11 cellular contexts compared by ENCODE assay signal in the genomic region with DNA sequence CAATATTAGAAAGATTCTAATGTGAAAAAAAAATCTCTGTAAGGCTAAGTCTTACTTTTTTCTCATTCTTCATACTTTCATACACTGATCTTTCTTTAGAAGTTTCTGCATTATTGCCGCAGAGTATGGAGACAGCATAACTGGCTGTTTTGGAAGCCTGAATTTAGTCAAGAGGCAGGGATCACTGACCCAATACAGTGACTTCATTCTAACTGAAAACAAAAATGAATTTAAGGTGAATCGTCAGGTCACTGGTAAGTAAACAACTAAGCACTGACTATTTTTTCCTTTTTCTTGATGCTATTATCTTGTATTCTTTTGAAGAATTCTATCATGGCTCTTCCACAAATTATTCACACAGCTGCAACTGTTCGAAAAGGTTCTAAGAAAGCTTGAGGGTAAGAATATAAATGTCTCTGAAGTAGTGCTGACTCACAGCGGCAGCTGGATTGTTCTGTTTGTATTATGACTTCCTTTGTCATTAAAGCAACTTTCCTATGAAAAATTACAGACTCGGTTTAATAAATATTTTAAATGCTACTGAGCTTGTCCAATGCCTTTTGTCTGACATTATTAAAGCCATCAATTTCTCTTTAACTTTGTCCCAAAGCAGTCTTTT.
DNase-seq lines count a peak whose midpoint lies in the region; ATAC-seq and TF ChIP-seq lines count a peak whose summit lies in the region.
"Had no signal": no experiment of that assay in that cellular context is flagged by ENCODE, and none has a peak within 500 bp of the region (broad histone marks: within the 10 kb centered on the region; RNA-seq: fewer than 3 reads in every experiment).

No MANE protein-coding gene starts in this region.

- no peaks in the 10 kb centered on the region for H3K79me2 ChIP-seq in hepatocyte

- intact Hi-C loops in Right ventricle myocardium inferior (cut with DNase I) = no loop called here

- in situ Hi-C loops in HAP-1 (cut with MboI; ENCODE audit: low sequenced_read_pairs) = no loop called here

- H3K27ac ChIP-seq in RWPE2 (ENCODE audit: poor library complexity, severe bottlenecking) (no peak overlapping the region), hepatocyte (no peak overlapping the region)
- H3K27ac ChIP-seq: VCaP had no signal

- no peaks in the 10 kb centered on the region for H3K9me2 ChIP-seq in hepatocyte (replicated peaks; ENCODE audit: insufficient read depth)

- DNase-seq in HAP-1 (ENCODE audit: low spot score in 2 of 2) (peak; percentile 26 to 68), RWPE2 (ENCODE audit: low spot score) (no peak), fibroblast of gingiva (ENCODE audit: low read depth) (peak; percentile 3), hepatocyte (ENCODE audit: low spot score) (no peak), Right ventricle myocardium inferior (ENCODE audit: missing footprints) (no peak)
- DNase-seq in stimulated activated CD4-positive, alpha-beta T cell treated with anti-CD3 and anti-CD28 coated beads, Interleukin-4, amount 100 ng/mL, for 1 hour = no peak
- DNase-seq: H7; head of caudate nucleus; stimulated activated naive B cell treated with anti-CD40 and anti-IgM and Interleukin-4, amounts not matched to agents 10 μg/mL and 1 μg/mL and 100 μg/mL, for 72 hours had no signal

- peak; percentile 46; the same call in 1 of the 3 replicates for ATAC-seq in RWPE2 (ENCODE audit: low read depth)
- ATAC-seq in Right ventricle myocardium inferior = no peak
- ATAC-seq: stimulated activated naive B cell treated with anti-CD40 and anti-IgM and Interleukin-4, amounts not matched to agents 10 μg/mL and 1 μg/mL and 100 μg/mL, for 72 hours had no signal

- H3K4me3 ChIP-seq in HAP-1 (no peak overlapping the region), RWPE2 (ENCODE audit: severe bottlenecking) (no peak overlapping the region), skeletal muscle satellite cell (ENCODE audit: low read length) (peak overlapping the region; percentile 1), hepatocyte (no peak overlapping the region)

- H2AFZ ChIP-seq in hepatocyte = no peak overlapping the region

- H3K4me2 ChIP-seq in skeletal muscle satellite cell (ENCODE audit: low read length) (peak overlapping the region; percentile 54), hepatocyte (no peak overlapping the region)

- peak overlapping the region; percentile 36 for H3K9ac ChIP-seq in skeletal muscle satellite cell (ENCODE audit: low read depth, low read length)

- H3K27me3 ChIP-seq in HAP-1 (ENCODE audit: low read depth) (no peaks in the 10 kb centered on the region), RWPE2 (ENCODE audit: insufficient read depth, poor library complexity, severe bottlenecking) (no peaks in the 10 kb centered on the region), skeletal muscle satellite cell (ENCODE audit: control insufficient read depth, insufficient read depth, low read length) (no peaks in the 10 kb centered on the region), hepatocyte (no peaks in the 10 kb centered on the region)

- no peaks in the 10 kb centered on the region for H3K36me3 ChIP-seq in HAP-1 (replicated peaks)
- no peaks in the 10 kb centered on the region for H3K36me3 ChIP-seq in RWPE2 (ENCODE audit: low read depth)
- no peaks in the 10 kb centered on the region for H3K36me3 ChIP-seq in skeletal muscle satellite cell (ENCODE audit: insufficient read depth, low read length)
- no peaks in the 10 kb centered on the region for H3K36me3 ChIP-seq in hepatocyte (replicated peaks; ENCODE audit: insufficient read depth, low read depth)

- TF ChIP-seq CTCF in RWPE2 (IDR thresholded peaks at IDR 0.05; ENCODE audit: poor library complexity, severe bottlenecking) (no peak), hepatocyte (IDR thresholded peaks at IDR 0.05; ENCODE audit: poor library complexity) (no peak)

- H3K4me1 ChIP-seq in HAP-1 (peaks cover 25% of the 10 kb centered on the region), RWPE2 (ENCODE audit: insufficient read depth, poor library complexity, severe bottlenecking) (peaks cover 9% of the 10 kb centered on the region), skeletal muscle satellite cell (ENCODE audit: control insufficient read depth, insufficient read depth, low read length) (peaks cover 28% of the 10 kb centered on the region), hepatocyte (ENCODE audit: insufficient read depth) (no peaks in the 10 kb centered on the region)

- 59% methylated on average over 5 of the region's 5 CpGs for WGBS in hepatocyte (ENCODE audit: low lambda C conversion rate, missing lambda C conversion rate)

- no peaks in the 10 kb centered on the region for H4K20me1 ChIP-seq in hepatocyte (ENCODE audit: insufficient read depth, poor library complexity, severe bottlenecking)

- H3K9me3 ChIP-seq in HAP-1 = no peaks in the 10 kb centered on the region
- peaks cover 2% of the 10 kb centered on the region for H3K9me3 ChIP-seq in RWPE2 (ENCODE audit: severe bottlenecking)
- no peaks in the 10 kb centered on the region for H3K9me3 ChIP-seq in skeletal muscle satellite cell (replicated peaks; ENCODE audit: low read length)
- H3K9me3 ChIP-seq in hepatocyte (ENCODE audit: low read depth) = no peaks in the 10 kb centered on the region

Comparison
In these comparisons a context has a peak if more than half of its experiments do, and no peak if none do; other contexts are left out.
1. DNase-seq: peak in HAP-1 (2 of 2) and fibroblast of gingiva (single experiment); none in RWPE2 (single experiment), stimulated activated CD4-positive, alpha-beta T cell treated with anti-CD3 and anti-CD28 coated beads, Interleukin-4, amount 100 ng/mL, for 1 hour (single experiment), hepatocyte (single experiment) and Right ventricle myocardium inferior (single experiment).